Comparison of ENCODE assay signal across 25 cellular contexts in the genomic region with DNA sequence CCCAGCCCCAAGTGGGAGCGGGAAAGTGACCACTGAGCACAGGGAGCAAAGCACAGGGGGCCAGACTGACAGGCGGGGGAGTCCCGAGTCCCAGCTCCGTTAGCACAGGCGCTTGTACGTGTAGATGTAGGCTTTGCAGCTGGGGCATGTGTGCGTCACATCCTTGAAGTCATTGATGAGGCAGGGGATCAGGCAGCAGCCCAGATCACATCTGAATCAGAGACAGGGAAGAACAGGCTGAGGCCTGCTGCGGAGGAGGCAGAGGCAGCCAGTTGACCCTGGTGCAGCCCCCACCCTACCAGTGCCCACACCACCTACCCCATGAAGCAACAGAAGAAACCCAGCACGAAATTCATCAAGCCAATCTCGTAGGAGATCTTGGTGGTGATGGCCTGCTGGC. TPM values are rescaled to one million over a fixed set of nuclear protein-coding genes. Genes with fewer than 3 reads are reported as not detected.
DNase-seq lines count a peak whose midpoint lies in the region; ATAC-seq and TF ChIP-seq lines count a peak whose summit lies in the region.
"Had no signal": no experiment of that assay in that cellular context is flagged by ENCODE, and none has a peak within 500 bp of the region (broad histone marks: within the 10 kb centered on the region; RNA-seq: fewer than 3 reads in every experiment).

No MANE protein-coding gene starts in this region.

- WGBS in stomach, 5 donors = 79 to 90% (median 84%) methylated on average over 5 to 10 of the region's 10 CpGs

- TF ChIP-seq POLR2A in stomach (IDR thresholded peaks at IDR 0.05) = no peak

- H3K36me3 Mint-ChIP-seq in activated CD8-positive, alpha-beta memory T cell treated with anti-CD3 and anti-CD28 coated beads, Interleukin-2, amount 10 ng/mL, durations not matched to agents 7 days and 5 days = peaks cover 32% of the 10 kb centered on the region
- H3K36me3 Mint-ChIP-seq in activated naive CD8-positive, alpha-beta T cell = no peaks in the 10 kb centered on the region
- peaks cover 18% of the 10 kb centered on the region for H3K36me3 Mint-ChIP-seq in chondrocyte (ENCODE audit: low read depth)

- ATAC-seq in activated CD8-positive, alpha-beta memory T cell treated with anti-CD3 and anti-CD28 coated beads, Interleukin-2, amount 10 ng/mL, durations not matched to agents 7 days and 5 days = no peak
- ATAC-seq: gastroesophageal sphincter, lower lobe of right lung had no signal

- no peak overlapping the region for H3K4me3 Mint-ChIP-seq in activated CD8-positive, alpha-beta memory T cell treated with anti-CD3 and anti-CD28 coated beads, Interleukin-2, amount 10 ng/mL, durations not matched to agents 7 days and 5 days
- H3K4me3 Mint-ChIP-seq in activated naive CD8-positive, alpha-beta T cell = no peak overlapping the region
- H3K4me3 Mint-ChIP-seq in chondrocyte (ENCODE audit: unreplicated experiment) = no peak overlapping the region
- H3K4me3 Mint-ChIP-seq: GM23338 had no signal

- DNase-seq in activated CD8-positive, alpha-beta memory T cell treated with anti-CD3 and anti-CD28 coated beads, Interleukin-2, amount 10 ng/mL, durations not matched to agents 7 days and 5 days = no peak
- no peak for DNase-seq in activated CD8-positive, alpha-beta memory T cell treated with anti-CD3 and anti-CD28 coated beads, Interleukin-2, amount 50 U/mL, for 48 hours
- DNase-seq in epithelial cell of prostate (ENCODE audit: low read depth, low spot score) (no peak), stomach (no peak), globus pallidus (ENCODE audit: low spot score) (no peak), chondrocyte (ENCODE audit: low spot score) (no peak), dermis blood vessel endothelial cell (no peak)
- DNase-seq: activated CD4-positive, alpha-beta T cell treated with anti-CD3 and anti-CD28 coated beads for 4 hours; activated T-cell treated with anti-CD3 and anti-CD28 coated beads, Interleukin-2, amount 50 U/mL, for 48 hours; cerebellar nuclear complex; DMS79 treated with DMSO at 0.1 percent for 48 hours; KBM-7; lower lobe of right lung; NCI-H1048; NCI-H2107; trophoblast cell had no signal

- TF ChIP-seq EP300 in stomach (IDR thresholded peaks at IDR 0.05) = no peak

- H3K9me3 ChIP-seq in stomach = no peaks in the 10 kb centered on the region
- H3K9me3 ChIP-seq: A549, gastroesophageal sphincter, lower lobe of right lung, SJSA1 had no signal

- peak overlapping the region; percentile 59 for H3K27ac Mint-ChIP-seq in activated CD8-positive, alpha-beta memory T cell treated with anti-CD3 and anti-CD28 coated beads, Interleukin-2, amount 10 ng/mL, durations not matched to agents 7 days and 5 days
- peak overlapping the region; percentile 75 for H3K27ac Mint-ChIP-seq in activated naive CD8-positive, alpha-beta T cell
- H3K27ac Mint-ChIP-seq in chondrocyte (ENCODE audit: unreplicated experiment) = no peak overlapping the region
- H3K27ac Mint-ChIP-seq: GM23338, progenitor cell of endocrine pancreas had no signal

- no peak for TF ChIP-seq CTCF in stomach (IDR thresholded peaks at IDR 0.05)
- no peak for TF ChIP-seq CTCF in chondrocyte (IDR thresholded peaks at IDR 0.05)

- H3K27me3 ChIP-seq in stomach = no peaks in the 10 kb centered on the region
- H3K27me3 ChIP-seq: gastroesophageal sphincter, SJSA1 had no signal

- H3K9me3 Mint-ChIP-seq in activated CD8-positive, alpha-beta memory T cell treated with anti-CD3 and anti-CD28 coated beads, Interleukin-2, amount 10 ng/mL, durations not matched to agents 7 days and 5 days (ENCODE audit: low read depth) = no peaks in the 10 kb centered on the region
- no peaks in the 10 kb centered on the region for H3K9me3 Mint-ChIP-seq in activated naive CD8-positive, alpha-beta T cell (ENCODE audit: low read depth)
- H3K9me3 Mint-ChIP-seq in chondrocyte (ENCODE audit: low read depth) = no peaks in the 10 kb centered on the region
- H3K9me3 Mint-ChIP-seq: GM23338 had no signal

- intact Hi-C loops in stomach (cut with DNase I; ENCODE audit: low total_unique reads) = no loop called here

- peaks cover 59% of the 10 kb centered on the region for H3K4me1 Mint-ChIP-seq in activated CD8-positive, alpha-beta memory T cell treated with anti-CD3 and anti-CD28 coated beads, Interleukin-2, amount 10 ng/mL, durations not matched to agents 7 days and 5 days
- H3K4me1 Mint-ChIP-seq in activated naive CD8-positive, alpha-beta T cell (ENCODE audit: low read depth) = peaks cover 37% of the 10 kb centered on the region
- peaks cover 11% of the 10 kb centered on the region for H3K4me1 Mint-ChIP-seq in chondrocyte (ENCODE audit: low read depth)

- H3K27ac ChIP-seq in epithelial cell of prostate (peak overlapping the region; percentile 52), stomach (peak overlapping the region in 3 of 5 donors; percentile 1 to 82 (median 75))
- H3K27ac ChIP-seq: A549, C4-2B, SJSA1 had no signal

- peaks cover 56 to 70% (median 69%) of the 10 kb centered on the region in 4 donors for H3K36me3 ChIP-seq in stomach

- H3K27me3 Mint-ChIP-seq in activated CD8-positive, alpha-beta memory T cell treated with anti-CD3 and anti-CD28 coated beads, Interleukin-2, amount 10 ng/mL, durations not matched to agents 7 days and 5 days = no peaks in the 10 kb centered on the region
- no peaks in the 10 kb centered on the region for H3K27me3 Mint-ChIP-seq in activated naive CD8-positive, alpha-beta T cell
- no peaks in the 10 kb centered on the region for H3K27me3 Mint-ChIP-seq in chondrocyte (ENCODE audit: low read depth)
- H3K27me3 Mint-ChIP-seq: progenitor cell of endocrine pancreas had no signal

- CTCF ChIA-PET in activated CD8-positive, alpha-beta memory T cell treated with anti-CD3 and anti-CD28 coated beads, Interleukin-2, amount 10 ng/mL, durations not matched to agents 7 days and 5 days (lab: Charles Lee) = interaction anchor here (8.6 kb wide), 1 partner anchor 36 kb away, joined by 136 read pairs; no protein-coding TSS in a partner anchor

- no peak overlapping the region for H3K4me3 ChIP-seq in stomach
- H3K4me3 ChIP-seq: A549, gastroesophageal sphincter, GM23338, lower lobe of right lung, SJSA1, smooth muscle cell had no signal

- H3K4me1 ChIP-seq in stomach = peaks cover 29 to 77% (median 50%) of the 10 kb centered on the region in 4 donors
- H3K4me1 ChIP-seq: A549 had no signal

RNA-seq across cellular contexts. Expression of gene CDIP1, which starts 26.1 kb away (rescaled TPM):
- total RNA-seq in activated CD8-positive, alpha-beta memory T cell treated with anti-CD3 and anti-CD28 coated beads, Interleukin-2, amount 10 ng/mL, durations not matched to agents 7 days and 5 days = 10 to 100 TPM; 45.2 to 57.3 TPM
- total RNA-seq in stomach (10 to 100 TPM in 3 of 5 donors, 1 to 10 TPM in 2; 2.9 to 36.5 (median 18.8) TPM), chondrocyte (23.9 to 36.8 TPM (median 36.4 TPM) in 3 replicates), dermis blood vessel endothelial cell (12.9 and 17.3 TPM in 2 replicates)
- polyA plus RNA-seq in stomach = 10 to 100 TPM in 2 of 3 donors, 1 to 10 TPM in 1; 9.5 to 13.8 (median 10.6) TPM

RNA-seq across cellular contexts. Expression of gene HMOX2, which starts 36.3 kb away (rescaled TPM):
- total RNA-seq in activated CD8-positive, alpha-beta memory T cell treated with anti-CD3 and anti-CD28 coated beads, Interleukin-2, amount 10 ng/mL, durations not matched to agents 7 days and 5 days = 100 to 1,000 TPM in 1 of 2 experiments, 10 to 100 TPM in 1; 96.5 to 103 TPM
- total RNA-seq in stomach = 100 to 1,000 TPM in 1 of 5 donors, 10 to 100 TPM in 3, 1 to 10 TPM in 1; 6.4 to 175 (median 59.8) TPM
- 100 to 1,000 TPM in 2 of 3 donors, 10 to 100 TPM in 1; 51.6 to 109 (median 106) TPM for polyA plus RNA-seq in stomach
- total RNA-seq in chondrocyte = 45.9 to 69.4 TPM (median 46.4 TPM) in 3 replicates
- 122 and 158 TPM in 2 replicates for total RNA-seq in dermis blood vessel endothelial cell

RNA-seq across cellular contexts. Expression of gene NMRAL1, which starts 38.0 kb away (rescaled TPM):
- 10 to 100 TPM; 52.5 to 72.5 TPM for total RNA-seq in activated CD8-positive, alpha-beta memory T cell treated with anti-CD3 and anti-CD28 coated beads, Interleukin-2, amount 10 ng/mL, durations not matched to agents 7 days and 5 days
- total RNA-seq in stomach = 100 to 1,000 TPM in 1 of 5 donors, 10 to 100 TPM in 4; 22.8 to 109 (median 47.7) TPM
- polyA plus RNA-seq in stomach = 100 to 1,000 TPM in 1 of 3 donors, 10 to 100 TPM in 2; 67.7 to 126 (median 90.7) TPM
- 41.0 to 56.3 TPM (median 44.0 TPM) in 3 replicates for total RNA-seq in chondrocyte
- 57.1 and 65.2 TPM in 2 replicates for total RNA-seq in dermis blood vessel endothelial cell

RNA-seq across cellular contexts. Expression of gene C16orf96, which starts 43.7 kb away (rescaled TPM):
- total RNA-seq in activated CD8-positive, alpha-beta memory T cell treated with anti-CD3 and anti-CD28 coated beads, Interleukin-2, amount 10 ng/mL, durations not matched to agents 7 days and 5 days = under 1 TPM in 1 of 2 experiments, not detected in 1; 0.14 TPM
- total RNA-seq in stomach (under 1 TPM in 2 of 5 donors, not detected in 3; 0.37 to 0.43 TPM), chondrocyte (0.12 to 0.23 TPM in 2 of 3 replicates, not detected in the other), dermis blood vessel endothelial cell (not detected in 2 replicates)
- not detected for polyA plus RNA-seq in stomach
- total RNA-seq: epithelial cell of proximal tubule, SJSA1 had no signal
- polyA plus RNA-seq: smooth muscle cell had no signal
